In genomic region chr10:97731346-97732051, GRCh38 we compare ENCODE assay signal across 8 cellular contexts. TPM values are rescaled to one million over a fixed set of nuclear protein-coding genes. Genes with fewer than 3 reads are reported as not detected.
DNase-seq lines count a peak whose midpoint lies in the region; ATAC-seq and TF ChIP-seq lines count a peak whose summit lies in the region.

No MANE protein-coding gene starts in this region.

- no peaks in the 10 kb centered on the region for H3K36me3 ChIP-seq in BE2C
- no peaks in the 10 kb centered on the region for H3K36me3 ChIP-seq in HAP-1 (replicated peaks)
- H3K36me3 ChIP-seq in thoracic aorta, result no peaks in the 10 kb centered on the region

- peaks cover 0 to 6% (median 0%) of the 10 kb centered on the region in 7 donors for H3K9me3 Mint-ChIP-seq in naive B cell

- TF ChIP-seq CTCF in BE2C (IDR thresholded peaks at IDR 0.05; ENCODE audit: low read depth, low read length) (peak; percentile 91), thoracic aorta (IDR thresholded peaks at IDR 0.05) (peak; percentile 82)

- H3K27ac ChIP-seq in thoracic aorta, result no peak overlapping the region

- peak; percentile 73 for DNase-seq in BE2C
- DNase-seq in HAP-1 (ENCODE audit: low spot score in 2 of 2), result peak; percentile 78 to 80
- peak; percentile 30 to 71 for DNase-seq in NCI-H526 (lab: John Stamatoyannopoulos, UW)
- DNase-seq in activated CD4-positive, alpha-beta T cell treated with anti-CD3 and anti-CD28 coated beads, Interleukin-2, amount 50 U/mL, for 1 hour, result peak; percentile 50
- DNase-seq in epidermal melanocyte (ENCODE audit: insufficient read length, low spot score), result peak; percentile 67
- DNase-seq in naive B cell, result peak; percentile 50
- DNase-seq in thoracic aorta (ENCODE audit: low spot score), result no peak

- peaks cover 0 to 18% (median 10%) of the 10 kb centered on the region in 3 donors for H3K27me3 Mint-ChIP-seq in naive B cell

- no peak overlapping the region for H3K4me3 ChIP-seq in BE2C (ENCODE audit: low read depth, low read length)
- H3K4me3 ChIP-seq in HAP-1, result no peak overlapping the region
- no peak overlapping the region for H3K4me3 ChIP-seq in thoracic aorta

- H3K27ac Mint-ChIP-seq in naive B cell, result no peak overlapping the region

- H3K4me1 Mint-ChIP-seq in naive B cell, result peaks cover 9 to 11% (median 11%) of the 10 kb centered on the region in 3 donors

- in situ Hi-C loops in HAP-1 (cut with MboI; ENCODE audit: low sequenced_read_pairs), result loop anchor here (5.0 kb wide), 1 partner anchor 54 kb away; no protein-coding TSS in a partner anchor

- H3K4me1 ChIP-seq in BE2C (no peaks in the 10 kb centered on the region), HAP-1 (no peaks in the 10 kb centered on the region), thoracic aorta (ENCODE audit: control insufficient read depth in 1 of 2, low read depth in 2 of 2) (peaks cover 7 to 20% of the 10 kb centered on the region in 2 donors)

- peak overlapping the region in 1 of 8 donors; percentile 28 for H3K4me3 Mint-ChIP-seq in naive B cell

- H3K36me3 Mint-ChIP-seq in naive B cell, result no peaks in the 10 kb centered on the region

- ATAC-seq in naive B cell (ENCODE audit: low read depth in 2 of 2) (peak; percentile 35 to 48), thoracic aorta (ENCODE audit: insufficient number of reproducible peaks, low FRiP score, low read depth) (no peak), GM19035 (IDR thresholded peaks at IDR 0.05; ENCODE audit: unreplicated experiment) (no peak)

- H3K9me3 ChIP-seq in BE2C (no peaks in the 10 kb centered on the region), HAP-1 (no peaks in the 10 kb centered on the region), thoracic aorta (no peaks in the 10 kb centered on the region)

- H3K27me3 ChIP-seq in BE2C (no peaks in the 10 kb centered on the region), HAP-1 (ENCODE audit: low read depth) (no peaks in the 10 kb centered on the region), thoracic aorta (replicated peaks; ENCODE audit: insufficient read depth) (no peaks in the 10 kb centered on the region)

RNA-seq across cellular contexts. Expression of gene ZFYVE27, which starts 5.4 kb away (rescaled TPM):
- polyA plus RNA-seq in BE2C (2012; ENCODE audit: insufficient read depth, insufficient read length, low read depth), result 42.3 TPM
- polyA plus RNA-seq in naive B cell (ENCODE audit: low read depth in 6 of 6), result 10 to 100 TPM; 34.0 to 51.3 (median 38.0) TPM
- 10 to 100 TPM; 24.8 to 25.5 TPM for total RNA-seq in thoracic aorta

RNA-seq across cellular contexts. Expression of gene MARVELD1, which starts 18.0 kb away (rescaled TPM):
- polyA plus RNA-seq in BE2C (2012; ENCODE audit: insufficient read depth, insufficient read length, low read depth), result 37.4 TPM
- under 1 TPM in 1 of 6 donors, not detected in 5; 0.57 TPM for polyA plus RNA-seq in naive B cell (ENCODE audit: low read depth in 6 of 6)
- total RNA-seq in thoracic aorta, result 10 to 100 TPM; 85.0 to 97.9 TPM

RNA-seq across cellular contexts. Expression of gene SFRP5, which starts 40.3 kb away (rescaled TPM):
- polyA plus RNA-seq in BE2C (2012; ENCODE audit: insufficient read depth, insufficient read length, low read depth), result not detected
- polyA plus RNA-seq in naive B cell (ENCODE audit: low read depth in 6 of 6), result not detected
- total RNA-seq in thoracic aorta, result 1 to 10 TPM in 1 of 2 donors, under 1 TPM in 1; 0.41 to 1.8 TPM

RNA-seq across cellular contexts. Expression of gene AVPI1, which starts 44.5 kb away (rescaled TPM):
- 10.0 TPM for polyA plus RNA-seq in BE2C (2012; ENCODE audit: insufficient read depth, insufficient read length, low read depth)
- 1 to 10 TPM; 1.4 to 4.0 (median 2.3) TPM for polyA plus RNA-seq in naive B cell (ENCODE audit: low read depth in 6 of 6)
- 10 to 100 TPM in 1 of 2 donors, 1 to 10 TPM in 1; 9.5 to 25.6 TPM for total RNA-seq in thoracic aorta

Comparison
In these comparisons a context has a peak if more than half of its experiments do, and no peak if none do; other contexts are left out.
1. ATAC-seq: peak in naive B cell (2 of 2); none in thoracic aorta (single experiment) and GM19035 (single experiment).